10 cellular contexts compared by ENCODE assay signal in genomic region chr19:17090501-17091074, GRCh38. TPM values are rescaled to one million over a fixed set of nuclear protein-coding genes. Genes with fewer than 3 reads are reported as not detected.
DNase-seq lines count a peak whose midpoint lies in the region; ATAC-seq and TF ChIP-seq lines count a peak whose summit lies in the region.
"Had no signal": no experiment of that assay in that cellular context is flagged by ENCODE, and none has a peak within 500 bp of the region (broad histone marks: within the 10 kb centered on the region; RNA-seq: fewer than 3 reads in every experiment).

No MANE protein-coding gene starts in this region.

- TF ChIP-seq CTCF in uterus (IDR thresholded peaks at IDR 0.05): no peak

- no peak overlapping the region for H3K4me3 ChIP-seq in uterus

- peaks cover 4 to 25% of the 10 kb centered on the region in 2 donors for H3K4me1 ChIP-seq in uterus

- no peak for TF ChIP-seq POLR2A in uterus (IDR thresholded peaks at IDR 0.05)

- H3K27me3 ChIP-seq in uterus: no peaks in the 10 kb centered on the region
- H3K27me3 ChIP-seq: BE2C had no signal

- intact Hi-C loops in uterus (cut with DNase I; ENCODE audit: low total_unique reads): no loop called here

- H3K36me3 ChIP-seq in uterus: no peaks in the 10 kb centered on the region
- H3K36me3 ChIP-seq: BE2C had no signal

- peaks cover 18% of the 10 kb centered on the region for H3K36me3 Mint-ChIP-seq in memory B cell

- H3K9me3 Mint-ChIP-seq in memory B cell: no peaks in the 10 kb centered on the region

- H3K4me1 Mint-ChIP-seq in memory B cell: peaks cover 46% of the 10 kb centered on the region

- DNase-seq in activated naive CD4-positive, alpha-beta T cell treated with Interleukin-2 at 50 U/mL for 16 hours: peak; percentile 47
- no peak for DNase-seq in activated naive CD4-positive, alpha-beta T cell (lab: John Stamatoyannopoulos, UW)
- DNase-seq in activated naive CD4-positive, alpha-beta T cell treated with anti-CD3 and anti-CD28 coated beads, Interleukin-2, amount 50 U/mL, for 16 hours: peak; percentile 48
- peak; percentile 44 to 45 for DNase-seq in memory B cell (ENCODE audit: low spot score in 2 of 2)
- DNase-seq in uterus: no peak
- no peak for DNase-seq in NCI-H2227 treated with DMSO at 0.1 percent for 48 hours (lab: John Stamatoyannopoulos, UW)
- DNase-seq: BE2C, GOT3 had no signal

- H3K27ac ChIP-seq in uterus: peak overlapping the region; percentile 76 to 95

- no peaks in the 10 kb centered on the region for H3K27me3 Mint-ChIP-seq in memory B cell

- H3K9me3 ChIP-seq in uterus: no peaks in the 10 kb centered on the region
- H3K9me3 ChIP-seq: BE2C had no signal

- H3K27ac Mint-ChIP-seq in memory B cell: peak overlapping the region; percentile 92

- H3K4me3 Mint-ChIP-seq in memory B cell: peak overlapping the region; percentile 51

- ATAC-seq in memory B cell (ENCODE audit: low read depth): peak; percentile 86
- ATAC-seq in HG02970 (IDR thresholded peaks at IDR 0.05; ENCODE audit: low FRiP score, unreplicated experiment): no peak
- ATAC-seq in HG03565 (IDR thresholded peaks at IDR 0.05; ENCODE audit: unreplicated experiment): no peak

RNA-seq across cellular contexts. Expression of gene MYO9B, which starts 15.0 kb away (rescaled TPM):
- total RNA-seq in uterus: 100 to 1,000 TPM in 1 of 4 donors, 10 to 100 TPM in 3; 17.6 to 117 (median 54.1) TPM

RNA-seq across cellular contexts. Expression of gene HAUS8, which starts 15.3 kb away (rescaled TPM):
- 10 to 100 TPM in 2 of 4 donors, 1 to 10 TPM in 2; 2.6 to 11.5 (median 6.9) TPM for total RNA-seq in uterus

Comparison
In these comparisons a context has a peak if more than half of its experiments do, and no peak if none do; other contexts are left out.
1. DNase-seq: peak in activated naive CD4-positive, alpha-beta T cell treated with Interleukin-2 at 50 U/mL for 16 hours (single experiment), activated naive CD4-positive, alpha-beta T cell treated with anti-CD3 and anti-CD28 coated beads, Interleukin-2, amount 50 U/mL, for 16 hours (single experiment) and memory B cell (2 of 2); none in activated naive CD4-positive, alpha-beta T cell (0 of 4), uterus (0 of 2) and NCI-H2227 treated with DMSO at 0.1 percent for 48 hours (single experiment).